ENCODE assay signal across 9 cellular contexts in genomic region chr9:129415031-129415953, GRCh38.
DNase-seq lines count a peak whose midpoint lies in the region; ATAC-seq and TF ChIP-seq lines count a peak whose summit lies in the region.
"Had no signal": no experiment of that assay in that cellular context is flagged by ENCODE, and none has a peak within 500 bp of the region (broad histone marks: within the 10 kb centered on the region; RNA-seq: fewer than 3 reads in every experiment).

No MANE protein-coding gene starts in this region.

- in situ Hi-C loops in IMR-90 (cut with MboI; ENCODE audit: low sequenced_read_pairs) = no loop called here

- no peaks in the 10 kb centered on the region for H3K36me3 ChIP-seq in IMR-90 (ENCODE audit: control insufficient read depth, insufficient read depth, low read length)
- no peaks in the 10 kb centered on the region for H3K36me3 ChIP-seq in SJCRH30

- H3K4me3 Mint-ChIP-seq in endothelial cell (ENCODE audit: unreplicated experiment) (no peak overlapping the region), neural crest cell (peak overlapping the region; percentile 78)

- peak overlapping the region; percentile 97 to 100; a peak in 3 of 4 replicates for H4K8ac ChIP-seq in IMR-90 (ENCODE audit: low read depth in 2 of 2, low read length in 2 of 2)

- DNase-seq in IMR-90 (no peak), endothelial cell (ENCODE audit: low spot score) (no peak), neural crest cell (ENCODE audit: low read depth, low spot score) (no peak), NCI-H187 (lab: John Stamatoyannopoulos, UW) (no peak), SJCRH30 (no peak), SIG-M5 (lab: John Stamatoyannopoulos, UW) (no peak)

- intact Hi-C loops in IMR-90 (cut with micrococcal nuclease) = no loop called here

- H3K79me1 ChIP-seq in IMR-90 (ENCODE audit: low read depth in 1 of 2, low read length in 2 of 2) = no peaks in the 10 kb centered on the region; a peak in 1 of 4 replicates

- WGBS in IMR-90 (ENCODE audit: extremely low coverage in 2 of 2, insufficient read length in 1 of 2), 2 experiments = 76% methylated on average over 8 of the region's 21 CpGs; no CpG with 5 or more reads in 1 of the 2 experiments

- H4K20me1 ChIP-seq in IMR-90 (ENCODE audit: insufficient read depth, low read length) = no peaks in the 10 kb centered on the region

- H3K27ac Mint-ChIP-seq in endothelial cell (ENCODE audit: unreplicated experiment) (peak overlapping the region; percentile 99), neural crest cell (ENCODE audit: unreplicated experiment) (peak overlapping the region; percentile 91)

- H4K5ac ChIP-seq in IMR-90 (ENCODE audit: low read depth, low read length) = peak overlapping the region; percentile 33

- no TSS peak for BruUV-seq in IMR-90 (replicated peaks; lab: Mats Ljungman, UMichigan)

- H3K9me3 ChIP-seq in IMR-90 (ENCODE audit: control insufficient read depth, insufficient read depth, low read length) (peaks cover 4% of the 10 kb centered on the region; the same call in 1 of the 2 replicates), SJCRH30 (replicated peaks) (0 out of 2 replicates have a peak, but pooled peaks cover 2% of the 10 kb centered on the region)

- H4K91ac ChIP-seq in IMR-90 (ENCODE audit: insufficient read depth, low read depth, low read length) = peak overlapping the region; percentile 99

- CTCF ChIA-PET in IMR-90 (lab: Yijun Ruan, JAX) = no interaction called here

- no peaks in the 10 kb centered on the region for H3K27me3 ChIP-seq in IMR-90 (ENCODE audit: control insufficient read depth, insufficient read depth, low read length)
- H3K27me3 ChIP-seq in SJCRH30 = no peaks in the 10 kb centered on the region; the same call in 1 of the 2 replicates

- dilution Hi-C loops in IMR-90 (cut with HindIII; ENCODE audit: low sequenced_read_pairs, unreplicated experiment) = no loop called here

- H3K4me2 ChIP-seq in IMR-90 (ENCODE audit: low read depth, low read length) = no peak overlapping the region

- no peak overlapping the region for H3K4me3 ChIP-seq in IMR-90 (ENCODE audit: insufficient read depth, low read depth, low read length)
- H3K4me3 ChIP-seq in SJCRH30 = no peak overlapping the region

- H3K14ac ChIP-seq in IMR-90 (replicated peaks; ENCODE audit: low read depth, low read length) = peak overlapping the region; percentile 98

- POLR2A ChIA-PET in IMR-90 (lab: Charles Lee; ENCODE audit: unreplicated experiment) = no interaction called here

- no peak overlapping the region for H3K9ac ChIP-seq in IMR-90 (ENCODE audit: low read depth, low read length)

- TF ChIP-seq CTCF in 22Rv1 (IDR thresholded peaks at IDR 0.05) (no peak), IMR-90 (conservative IDR thresholded peaks at IDR 0.05; ENCODE audit: low read depth, low read length) (no peak), endothelial cell (IDR thresholded peaks at IDR 0.05; ENCODE audit: unreplicated experiment) (no peak), neural crest cell (conservative IDR thresholded peaks at IDR 0.05) (no peak)

- peak overlapping the region; percentile 83; the same call in 2 of the 3 replicates for H2BK15ac ChIP-seq in IMR-90 (ENCODE audit: low read depth, low read length)

- peak overlapping the region; percentile 56; the same call in 1 of the 2 replicates for H3K23ac ChIP-seq in IMR-90 (ENCODE audit: low read depth, low read length)

- H3K27ac ChIP-seq in 22Rv1 (peak overlapping the region; percentile 97), IMR-90 (ENCODE audit: insufficient read depth, low read length) (peak overlapping the region; percentile 98; the same call in 1 of the 2 replicates), SJCRH30 (no peak overlapping the region)

- peak overlapping the region; percentile 32 for H2BK5ac ChIP-seq in IMR-90 (ENCODE audit: low read depth, low read length, poor library complexity, severe bottlenecking)

- peaks cover 16% of the 10 kb centered on the region for H3K9me1 ChIP-seq in IMR-90 (ENCODE audit: insufficient read depth, low read length)

- H3K9me3 Mint-ChIP-seq in endothelial cell (ENCODE audit: unreplicated experiment) = peaks cover 3% of the 10 kb centered on the region
- peaks cover 6% of the 10 kb centered on the region for H3K9me3 Mint-ChIP-seq in neural crest cell

- peak overlapping the region; percentile 99 for H3K4ac ChIP-seq in IMR-90 (ENCODE audit: low read depth, low read length)

- H3K4me1 ChIP-seq in IMR-90 (ENCODE audit: control insufficient read depth, insufficient read depth, low read length) = peaks cover 21% of the 10 kb centered on the region
- peaks cover 11% of the 10 kb centered on the region for H3K4me1 ChIP-seq in SJCRH30

- no peak for TF ChIP-seq POLR2A in IMR-90 (IDR thresholded peaks at IDR 0.05; ENCODE audit: low read depth, low read length)

- H3K4me1 Mint-ChIP-seq in endothelial cell (ENCODE audit: unreplicated experiment) (peaks cover 12% of the 10 kb centered on the region), neural crest cell (peaks cover 60% of the 10 kb centered on the region)

- peak overlapping the region; percentile 95 for H2AFZ ChIP-seq in IMR-90 (replicated peaks; ENCODE audit: low read length, poor library complexity)

- ATAC-seq in IMR-90 (ENCODE audit: low read depth) (no peak), GM18861 (IDR thresholded peaks at IDR 0.05; ENCODE audit: unreplicated experiment) (no peak)

- peak overlapping the region; percentile 94; the same call in 1 of the 2 replicates for H3K56ac ChIP-seq in IMR-90 (ENCODE audit: extremely low read depth, insufficient read depth, low read length)

- H2BK20ac ChIP-seq in IMR-90 (ENCODE audit: low read depth, low read length) = peak overlapping the region; percentile 88

- H2AK9ac ChIP-seq in IMR-90 (replicated peaks; ENCODE audit: low read depth, low read length, poor library complexity) = peak overlapping the region; percentile 100

- H3K36me3 Mint-ChIP-seq in endothelial cell (ENCODE audit: low read depth, unreplicated experiment) (peaks cover 4% of the 10 kb centered on the region), neural crest cell (ENCODE audit: low read depth) (peaks cover 5% of the 10 kb centered on the region)

- peaks cover 25% of the 10 kb centered on the region for H3K27me3 Mint-ChIP-seq in endothelial cell (ENCODE audit: unreplicated experiment)
- no peaks in the 10 kb centered on the region for H3K27me3 Mint-ChIP-seq in neural crest cell (ENCODE audit: low read depth)
- H3K27me3 Mint-ChIP-seq: activated naive CD4-positive, alpha-beta T cell treated with anti-CD3 and anti-CD28 coated beads, Interleukin-2, amount 50 U/mL, for 24 hours had no signal

- peak overlapping the region; percentile 93 for H2BK120ac ChIP-seq in IMR-90 (ENCODE audit: low read depth, low read length)

- H2AK5ac ChIP-seq in IMR-90 (ENCODE audit: low read depth, low read length) = peak overlapping the region; percentile 99

- TF ChIP-seq RAD21 in IMR-90 (IDR thresholded peaks at IDR 0.05; ENCODE audit: low read length) = no peak

- no peak overlapping the region; the same call in 1 of the 2 replicates for H3K18ac ChIP-seq in IMR-90 (ENCODE audit: low read depth, low read length)

TF ChIP-seq in IMR-90, 13 proteins besides CTCF, POLR2A, EP300 and RAD21:
- TF ChIP-seq, protein P1, sequence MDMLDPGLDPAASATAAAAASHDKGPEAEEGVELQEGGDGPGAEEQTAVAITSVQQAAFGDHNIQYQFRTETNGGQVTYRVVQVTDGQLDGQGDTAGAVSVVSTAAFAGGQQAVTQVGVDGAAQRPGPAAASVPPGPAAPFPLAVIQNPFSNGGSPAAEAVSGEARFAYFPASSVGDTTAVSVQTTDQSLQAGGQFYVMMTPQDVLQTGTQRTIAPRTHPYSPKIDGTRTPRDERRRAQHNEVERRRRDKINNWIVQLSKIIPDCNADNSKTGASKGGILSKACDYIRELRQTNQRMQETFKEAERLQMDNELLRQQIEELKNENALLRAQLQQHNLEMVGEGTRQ (IDR thresholded peaks at IDR 0.05; ENCODE audit: low read depth, low read length) = no peak
- no peak for TF ChIP-seq MXI1 (IDR thresholded peaks at IDR 0.05; ENCODE audit: borderline replicate concordance, low read depth, low read length)
- no peak for TF ChIP-seq RCOR1 (IDR thresholded peaks at IDR 0.05; ENCODE audit: insufficient replicate concordance, low read length)
- no peak for TF ChIP-seq MAFK (IDR thresholded peaks at IDR 0.05; ENCODE audit: low read depth, low read length)
- no peak for TF ChIP-seq CHD1 (IDR thresholded peaks at IDR 0.05; ENCODE audit: low read depth, low read length)
- TF ChIP-seq RFX5 (IDR thresholded peaks at IDR 0.05; ENCODE audit: low read depth, low read length) = no peak
- TF ChIP-seq SMC3 (IDR thresholded peaks at IDR 0.05; ENCODE audit: low read depth, low read length) = no peak
- no peak for TF ChIP-seq MAZ (IDR thresholded peaks at IDR 0.05; ENCODE audit: borderline replicate concordance, low read depth, low read length)
- TF ChIP-seq CEBPB (IDR thresholded peaks at IDR 0.05; ENCODE audit: low read depth, low read length) = no peak
- TF ChIP-seq, protein P2, sequence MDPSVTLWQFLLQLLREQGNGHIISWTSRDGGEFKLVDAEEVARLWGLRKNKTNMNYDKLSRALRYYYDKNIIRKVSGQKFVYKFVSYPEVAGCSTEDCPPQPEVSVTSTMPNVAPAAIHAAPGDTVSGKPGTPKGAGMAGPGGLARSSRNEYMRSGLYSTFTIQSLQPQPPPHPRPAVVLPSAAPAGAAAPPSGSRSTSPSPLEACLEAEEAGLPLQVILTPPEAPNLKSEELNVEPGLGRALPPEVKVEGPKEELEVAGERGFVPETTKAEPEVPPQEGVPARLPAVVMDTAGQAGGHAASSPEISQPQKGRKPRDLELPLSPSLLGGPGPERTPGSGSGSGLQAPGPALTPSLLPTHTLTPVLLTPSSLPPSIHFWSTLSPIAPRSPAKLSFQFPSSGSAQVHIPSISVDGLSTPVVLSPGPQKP (IDR thresholded peaks at IDR 0.05; ENCODE audit: borderline replicate concordance, low read depth, low read length) = no peak
